ENCODE assay signal across 8 cellular contexts in the genomic region with DNA sequence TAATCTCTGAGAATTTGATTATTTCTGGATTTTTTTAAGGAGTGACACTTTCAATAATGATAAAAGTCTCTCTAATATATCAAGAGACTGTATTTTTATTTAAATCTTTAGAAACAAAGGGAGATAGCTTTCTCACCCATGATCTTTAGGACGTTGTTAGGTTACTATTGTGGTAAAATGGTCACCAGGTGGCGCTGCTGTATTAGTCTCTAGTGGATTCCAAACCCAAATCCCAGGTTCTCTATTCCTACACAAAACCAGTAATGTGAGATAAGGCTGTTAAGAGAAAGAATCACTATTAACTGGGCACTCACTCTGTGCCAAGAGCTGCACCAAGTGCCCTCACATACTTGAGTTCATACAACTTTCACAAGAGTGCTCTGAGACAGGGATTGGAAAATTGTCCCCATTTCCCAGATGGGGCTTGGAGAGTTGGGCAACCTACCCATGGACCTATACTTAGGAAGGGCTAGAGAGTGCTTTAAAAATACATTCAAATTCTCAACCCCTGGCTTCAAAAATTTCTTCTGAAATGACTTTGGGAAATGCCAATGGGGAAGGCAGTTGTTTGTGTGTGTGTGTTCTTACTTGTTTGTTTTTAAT.
DNase-seq lines count a peak whose midpoint lies in the region; ATAC-seq and TF ChIP-seq lines count a peak whose summit lies in the region.

No MANE protein-coding gene starts in this region.

- ATAC-seq in natural killer cell (peak in 1 of 3 donors; percentile 59), GM19395 (IDR thresholded peaks at IDR 0.05; ENCODE audit: unreplicated experiment) (no peak)
- ATAC-seq in natural killer cell treated with Interleukin-12 subunit alpha and Interleukin-12 subunit beta and Interleukin-15 and Interleukin-18, amount 100 ng/mL, for 72 hours: no peak

- H3K4me3 Mint-ChIP-seq in natural killer cell (no peak overlapping the region), MCF 10A (ENCODE audit: unreplicated experiment) (no peak overlapping the region), immature natural killer cell (no peak overlapping the region)
- no peak overlapping the region for H3K4me3 Mint-ChIP-seq in natural killer cell treated with Interleukin-12 subunit alpha and Interleukin-12 subunit beta and Interleukin-15 and Interleukin-18, amount 100 ng/mL, for 72 hours

- intact Hi-C loops in natural killer cell (cut with micrococcal nuclease) (loop anchor here (1.0 to 10.0 kb wide), 4 partner anchors 680 to 1752 kb away; no protein-coding TSS in a partner anchor), MCF 10A (cut with micrococcal nuclease) (loop anchor here (1.0 to 10.0 kb wide), 5 partner anchors 728 to 1538 kb away; a partner anchor contains a TSS)

- DNase-seq in natural killer cell (peak; percentile 18), NCI-H1092 (lab: John Stamatoyannopoulos, UW) (peak; percentile 56), SW480 (ENCODE audit: low spot score) (peak; percentile 74), MCF 10A (ENCODE audit: unreplicated experiment) (peak; percentile 82), immature natural killer cell (peak; percentile 7 to 30 (median 25))
- no peak for DNase-seq in natural killer cell treated with Interleukin-12 subunit alpha and Interleukin-12 subunit beta and Interleukin-15 and Interleukin-18, amount 100 ng/mL, for 72 hours (ENCODE audit: low spot score)
- DNase-seq in stimulated activated CD4-positive, alpha-beta T cell treated with anti-CD3 and anti-CD28 coated beads, Interleukin-15, amount 100 ng/mL, for 24 hours: peak; percentile 70

- H3K27me3 Mint-ChIP-seq in natural killer cell (ENCODE audit: low read depth in 2 of 2) (no peaks in the 10 kb centered on the region), MCF 10A (ENCODE audit: insufficient read depth, unreplicated experiment) (no peaks in the 10 kb centered on the region), immature natural killer cell (ENCODE audit: low read depth in 3 of 3) (peaks cover 0 to 7% (median 2%) of the 10 kb centered on the region in 3 donors)
- H3K27me3 Mint-ChIP-seq in natural killer cell treated with Interleukin-12 subunit alpha and Interleukin-12 subunit beta and Interleukin-15 and Interleukin-18, amount 100 ng/mL, for 72 hours: peaks cover 7 to 12% of the 10 kb centered on the region in 2 donors

- no peaks in the 10 kb centered on the region for H3K36me3 Mint-ChIP-seq in natural killer cell
- no peaks in the 10 kb centered on the region for H3K36me3 Mint-ChIP-seq in natural killer cell treated with Interleukin-12 subunit alpha and Interleukin-12 subunit beta and Interleukin-15 and Interleukin-18, amount 100 ng/mL, for 72 hours
- H3K36me3 Mint-ChIP-seq in MCF 10A (ENCODE audit: insufficient read depth, unreplicated experiment): peaks cover 10% of the 10 kb centered on the region
- H3K36me3 Mint-ChIP-seq in immature natural killer cell: no peaks in the 10 kb centered on the region

- H3K9me3 Mint-ChIP-seq in natural killer cell (no peaks in the 10 kb centered on the region), MCF 10A (ENCODE audit: unreplicated experiment) (no peaks in the 10 kb centered on the region), immature natural killer cell (no peaks in the 10 kb centered on the region)
- no peaks in the 10 kb centered on the region for H3K9me3 Mint-ChIP-seq in natural killer cell treated with Interleukin-12 subunit alpha and Interleukin-12 subunit beta and Interleukin-15 and Interleukin-18, amount 100 ng/mL, for 72 hours

- no peaks in the 10 kb centered on the region for H3K4me1 Mint-ChIP-seq in natural killer cell
- no peaks in the 10 kb centered on the region for H3K4me1 Mint-ChIP-seq in natural killer cell treated with Interleukin-12 subunit alpha and Interleukin-12 subunit beta and Interleukin-15 and Interleukin-18, amount 100 ng/mL, for 72 hours (ENCODE audit: low read depth in 2 of 2)
- no peaks in the 10 kb centered on the region for H3K4me1 Mint-ChIP-seq in MCF 10A (ENCODE audit: insufficient read depth, unreplicated experiment)
- H3K4me1 Mint-ChIP-seq in immature natural killer cell: no peaks in the 10 kb centered on the region

- POLR2A ChIA-PET in MCF 10A (lab: Yijun Ruan, JAX): interaction anchor here (0.8 to 1.0 kb wide), 4 partner anchors 12 to 703 kb away, joined by 3 to 4 read pairs (median 3); no protein-coding TSS in a partner anchor

- no peak overlapping the region for H3K27ac Mint-ChIP-seq in natural killer cell
- H3K27ac Mint-ChIP-seq in natural killer cell treated with Interleukin-12 subunit alpha and Interleukin-12 subunit beta and Interleukin-15 and Interleukin-18, amount 100 ng/mL, for 72 hours: no peak overlapping the region
- H3K27ac Mint-ChIP-seq in MCF 10A (ENCODE audit: low read depth, unreplicated experiment): no peak overlapping the region
- H3K27ac Mint-ChIP-seq in immature natural killer cell: no peak overlapping the region

- no TSS peak for BruUV-seq in MCF 10A (replicated peaks; lab: Mats Ljungman, UMichigan)

- TF ChIP-seq CTCF in natural killer cell (IDR thresholded peaks at IDR 0.05) (peak; percentile 74), MCF 10A (IDR thresholded peaks at IDR 0.05; ENCODE audit: unreplicated experiment) (peak; percentile 53)

- CTCF ChIA-PET in MCF 10A (lab: Yijun Ruan, JAX): interaction anchor here (0.5 to 2.6 kb wide), 24 partner anchors 8 to 1523 kb away, joined by 3 to 17 read pairs (median 4); no protein-coding TSS in a partner anchor
